Comparison of ENCODE assay signal across 8 cellular contexts in the genomic region with DNA sequence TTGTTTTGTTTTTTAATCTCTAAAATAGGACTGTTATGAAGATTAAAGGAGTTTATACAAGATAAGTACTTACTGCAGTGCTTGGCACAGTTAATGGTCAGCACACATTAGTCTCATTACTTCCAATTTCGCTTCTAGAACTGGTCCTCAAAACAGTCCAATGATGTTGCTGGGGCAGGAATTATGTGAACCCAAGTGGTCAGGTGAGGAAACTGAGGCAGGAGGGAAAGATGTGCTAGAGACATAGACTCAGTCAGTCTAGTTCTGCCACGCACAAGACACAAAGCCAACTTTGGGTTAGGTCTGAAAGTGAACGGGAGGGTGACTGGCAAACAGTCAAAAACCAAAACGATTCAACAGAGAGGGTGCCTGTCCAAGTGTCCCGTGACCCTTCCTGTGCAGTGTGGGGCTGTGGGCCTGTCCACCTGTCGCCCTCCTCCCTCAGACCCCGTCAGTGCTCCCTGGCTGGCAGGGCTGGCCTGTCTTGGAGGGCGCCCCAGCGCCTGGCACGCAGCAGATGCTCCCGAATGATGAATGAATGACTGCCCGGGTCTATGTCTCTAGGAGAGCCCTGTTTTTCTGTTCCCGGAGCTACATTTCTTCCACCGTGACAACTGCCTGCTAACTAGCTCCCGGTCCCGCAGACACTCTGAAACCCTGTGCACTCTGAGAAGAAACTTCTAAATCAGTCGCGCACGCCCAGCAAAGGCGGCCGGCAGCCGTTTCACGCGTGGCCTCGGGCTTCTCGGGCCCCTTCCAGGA. TPM values are rescaled to one million over a fixed set of nuclear protein-coding genes. Genes with fewer than 3 reads are reported as not detected.
DNase-seq lines count a peak whose midpoint lies in the region; ATAC-seq and TF ChIP-seq lines count a peak whose summit lies in the region.

No MANE protein-coding gene starts in this region.

- peaks cover 0 to 8% of the 10 kb centered on the region in 2 donors for H3K27me3 ChIP-seq in right lobe of liver

- H3K27ac Mint-ChIP-seq in type B pancreatic cell = peak overlapping the region; percentile 80

- no peak for TF ChIP-seq POLR2A in right lobe of liver (IDR thresholded peaks at IDR 0.05)

- no peak for ATAC-seq in activated T-cell treated with anti-CD3 and anti-CD28 coated beads, Interleukin-2, amount 50 U/mL, for 4 hours
- ATAC-seq in right lobe of liver (no peak), HG03196 (IDR thresholded peaks at IDR 0.05; ENCODE audit: unreplicated experiment) (no peak)

- in situ Hi-C loops in astrocyte of the cerebellum (cut with HindIII; ENCODE audit: low sequenced_read_pairs) = no loop called here

- peaks cover 19% of the 10 kb centered on the region for H3K36me3 Mint-ChIP-seq in activated T-cell treated with anti-CD3 and anti-CD28 coated beads, Interleukin-2, amount 50 U/mL, for 4 hours (ENCODE audit: insufficient read depth)
- H3K36me3 Mint-ChIP-seq in type B pancreatic cell = peaks cover 3% of the 10 kb centered on the region

- peak overlapping the region; percentile 66 for H3K4me3 ChIP-seq in astrocyte of the cerebellum (ENCODE audit: low read depth, low read length)
- H3K4me3 ChIP-seq in right lobe of liver = peak overlapping the region; percentile 50 to 57 (median 55)

- DNase-seq in activated T-cell treated with anti-CD3 and anti-CD28 coated beads, Interleukin-2, amount 50 U/mL, for 4 hours = no peak
- DNase-seq in activated T-cell treated with anti-CD3 and anti-CD28 coated beads, Interleukin-2, amount 50 U/mL, for 1 hour = no peak
- DNase-seq in astrocyte of the cerebellum (ENCODE audit: low read depth) = no peak
- DNase-seq in right lobe of liver = peak in 2 of 3 donors; percentile 18 to 23
- no peak for DNase-seq in type B pancreatic cell (ENCODE audit: extremely low spot score, unreplicated experiment)
- DNase-seq in NCI-H82 treated with DMSO at 0.1 percent for 48 hours (lab: John Stamatoyannopoulos, UW; ENCODE audit: unreplicated experiment) = no peak
- no peak for DNase-seq in NCI-H2081 treated with DMSO at 0.1 percent for 48 hours (lab: John Stamatoyannopoulos, UW)

- peak overlapping the region; percentile 97 for H3K4me3 Mint-ChIP-seq in activated T-cell treated with anti-CD3 and anti-CD28 coated beads, Interleukin-2, amount 50 U/mL, for 4 hours
- peak overlapping the region; percentile 92 for H3K4me3 Mint-ChIP-seq in type B pancreatic cell

- no peaks in the 10 kb centered on the region for H3K27me3 Mint-ChIP-seq in activated T-cell treated with anti-CD3 and anti-CD28 coated beads, Interleukin-2, amount 50 U/mL, for 4 hours (ENCODE audit: low read depth)
- H3K27me3 Mint-ChIP-seq in type B pancreatic cell = peaks cover 19% of the 10 kb centered on the region

- H3K4me1 Mint-ChIP-seq in activated T-cell treated with anti-CD3 and anti-CD28 coated beads, Interleukin-2, amount 50 U/mL, for 4 hours (ENCODE audit: low read depth) = peaks cover 18% of the 10 kb centered on the region
- H3K4me1 Mint-ChIP-seq in type B pancreatic cell (ENCODE audit: unreplicated experiment) = peaks cover 13% of the 10 kb centered on the region

- no peaks in the 10 kb centered on the region for H3K9me3 ChIP-seq in right lobe of liver

- no peak for TF ChIP-seq CTCF in astrocyte of the cerebellum (IDR thresholded peaks at IDR 0.05; ENCODE audit: low read depth, low read length, missing control alignments)
- no peak for TF ChIP-seq CTCF in right lobe of liver (IDR thresholded peaks at IDR 0.05)
- no peak for TF ChIP-seq CTCF in type B pancreatic cell (conservative IDR thresholded peaks at IDR 0.05)

- intact Hi-C loops in right lobe of liver (cut with DNase I) = no loop called here

- no peaks in the 10 kb centered on the region for H3K9me3 Mint-ChIP-seq in activated T-cell treated with anti-CD3 and anti-CD28 coated beads, Interleukin-2, amount 50 U/mL, for 4 hours
- H3K9me3 Mint-ChIP-seq in type B pancreatic cell = no peaks in the 10 kb centered on the region

- H3K36me3 ChIP-seq in right lobe of liver = no peaks in the 10 kb centered on the region

- 12% methylated on average over 16 of the region's 26 CpGs for WGBS in right lobe of liver (ENCODE audit: insufficient coverage, low coverage, low lambda C conversion rate, missing lambda C conversion rate)

- H3K27ac ChIP-seq in right lobe of liver = no peak overlapping the region

- H3K4me1 ChIP-seq in right lobe of liver = peaks cover 0 to 19% (median 6%) of the 10 kb centered on the region in 4 donors

RNA-seq across cellular contexts. Expression of a gene that starts 2.4 kb away (rescaled TPM):
- 10 to 100 TPM; 53.1 to 58.0 (median 54.6) TPM for total RNA-seq in activated T-cell treated with anti-CD3 and anti-CD28 coated beads, Interleukin-2, amount 50 U/mL, for 4 hours
- total RNA-seq in right lobe of liver (1 to 10 TPM in 2 of 6 experiments, under 1 TPM in 4; 0.21 to 1.2 (median 0.56) TPM), type B pancreatic cell (ENCODE audit: low replicate concordance) (7.1 and 16.5 TPM in 2 replicates)

Comparison
In these comparisons a context has a peak if more than half of its experiments do, and no peak if none do; other contexts are left out.
1. DNase-seq: peak in right lobe of liver (2 of 3); none in activated T-cell treated with anti-CD3 and anti-CD28 coated beads, Interleukin-2, amount 50 U/mL, for 4 hours (single experiment), activated T-cell treated with anti-CD3 and anti-CD28 coated beads, Interleukin-2, amount 50 U/mL, for 1 hour (single experiment), astrocyte of the cerebellum (single experiment), type B pancreatic cell (single experiment), NCI-H82 treated with DMSO at 0.1 percent for 48 hours (single experiment) and NCI-H2081 treated with DMSO at 0.1 percent for 48 hours (single experiment).